ENCODE assay signal across 1 cellular context in the genomic region with DNA sequence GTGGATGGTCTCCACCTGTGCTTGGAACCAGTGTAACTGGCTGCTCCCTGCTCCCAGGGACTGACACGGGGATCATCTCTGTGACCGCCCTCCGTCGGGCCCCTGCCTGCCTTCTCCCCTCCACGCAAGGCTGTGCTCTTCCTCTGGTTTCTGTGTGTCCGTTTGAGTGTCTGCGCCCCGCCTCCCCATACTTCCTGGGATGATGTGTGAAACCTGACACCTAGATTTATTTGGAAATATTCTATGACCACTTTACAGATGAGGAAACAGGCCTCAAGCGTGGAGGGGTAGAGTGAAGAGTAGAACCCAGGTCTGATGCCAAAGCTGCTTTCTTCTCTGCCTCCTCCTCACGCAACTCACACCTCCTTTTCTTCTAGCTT.
TF ChIP-seq lines count a peak whose summit lies in the region.

No MANE protein-coding gene starts in this region.

TF ChIP-seq in IMR-90, 13 proteins besides CTCF, POLR2A, EP300 and RAD21:
- TF ChIP-seq, protein P1, sequence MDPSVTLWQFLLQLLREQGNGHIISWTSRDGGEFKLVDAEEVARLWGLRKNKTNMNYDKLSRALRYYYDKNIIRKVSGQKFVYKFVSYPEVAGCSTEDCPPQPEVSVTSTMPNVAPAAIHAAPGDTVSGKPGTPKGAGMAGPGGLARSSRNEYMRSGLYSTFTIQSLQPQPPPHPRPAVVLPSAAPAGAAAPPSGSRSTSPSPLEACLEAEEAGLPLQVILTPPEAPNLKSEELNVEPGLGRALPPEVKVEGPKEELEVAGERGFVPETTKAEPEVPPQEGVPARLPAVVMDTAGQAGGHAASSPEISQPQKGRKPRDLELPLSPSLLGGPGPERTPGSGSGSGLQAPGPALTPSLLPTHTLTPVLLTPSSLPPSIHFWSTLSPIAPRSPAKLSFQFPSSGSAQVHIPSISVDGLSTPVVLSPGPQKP (IDR thresholded peaks at IDR 0.05; ENCODE audit: borderline replicate concordance, low read depth, low read length) = no peak
- TF ChIP-seq RCOR1 (IDR thresholded peaks at IDR 0.05; ENCODE audit: insufficient replicate concordance, low read length) = no peak
- no peak for TF ChIP-seq NFE2L2 (IDR thresholded peaks at IDR 0.05; ENCODE audit: low read depth, low read length)
- no peak for TF ChIP-seq CEBPB (IDR thresholded peaks at IDR 0.05; ENCODE audit: low read depth, low read length)
- TF ChIP-seq BHLHE40 (IDR thresholded peaks at IDR 0.05; ENCODE audit: low read depth, low read length) = no peak
- TF ChIP-seq, protein P2, sequence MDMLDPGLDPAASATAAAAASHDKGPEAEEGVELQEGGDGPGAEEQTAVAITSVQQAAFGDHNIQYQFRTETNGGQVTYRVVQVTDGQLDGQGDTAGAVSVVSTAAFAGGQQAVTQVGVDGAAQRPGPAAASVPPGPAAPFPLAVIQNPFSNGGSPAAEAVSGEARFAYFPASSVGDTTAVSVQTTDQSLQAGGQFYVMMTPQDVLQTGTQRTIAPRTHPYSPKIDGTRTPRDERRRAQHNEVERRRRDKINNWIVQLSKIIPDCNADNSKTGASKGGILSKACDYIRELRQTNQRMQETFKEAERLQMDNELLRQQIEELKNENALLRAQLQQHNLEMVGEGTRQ (IDR thresholded peaks at IDR 0.05; ENCODE audit: low read depth, low read length) = no peak
- no peak for TF ChIP-seq MAZ (IDR thresholded peaks at IDR 0.05; ENCODE audit: borderline replicate concordance, low read depth, low read length)
- no peak for TF ChIP-seq MXI1 (IDR thresholded peaks at IDR 0.05; ENCODE audit: borderline replicate concordance, low read depth, low read length)
- no peak for TF ChIP-seq MAFK (IDR thresholded peaks at IDR 0.05; ENCODE audit: low read depth, low read length)
- TF ChIP-seq CHD1 (IDR thresholded peaks at IDR 0.05; ENCODE audit: low read depth, low read length) = no peak
- TF ChIP-seq SMC3 (IDR thresholded peaks at IDR 0.05; ENCODE audit: low read depth, low read length) = no peak
- no peak for TF ChIP-seq RFX5 (IDR thresholded peaks at IDR 0.05; ENCODE audit: low read depth, low read length)
- no peak for TF ChIP-seq FOS (IDR thresholded peaks at IDR 0.05; ENCODE audit: low read depth, low read length)
